Comparison of ENCODE assay signal across 19 cellular contexts in genomic region chr21:16315223-16315622, GRCh38.
DNase-seq lines count a peak whose midpoint lies in the region; TF ChIP-seq lines count a peak whose summit lies in the region.
"Had no signal": no experiment of that assay in that cellular context is flagged by ENCODE, and none has a peak within 500 bp of the region (broad histone marks: within the 10 kb centered on the region; RNA-seq: fewer than 3 reads in every experiment).

No MANE protein-coding gene starts in this region.

- WGBS in prostate gland = 98% methylated on average over 1 of the region's 1 CpG

- H4K20me1 ChIP-seq in Karpas-422 (ENCODE audit: insufficient read depth, low read depth, low read length) = no peaks in the 10 kb centered on the region
- H4K20me1 ChIP-seq: BLaER1 had no signal

- H3K27ac ChIP-seq in uterus (peak overlapping the region; percentile 86 to 96), prostate gland (no peak overlapping the region), Karpas-422 (ENCODE audit: low read length) (no peak overlapping the region)
- H3K27ac ChIP-seq: BLaER1 had no signal

- no peak overlapping the region for H3K4me2 ChIP-seq in Karpas-422 (ENCODE audit: low read depth, low read length, poor library complexity, severe bottlenecking)
- H3K4me2 ChIP-seq: BLaER1 had no signal

- no peaks in the 10 kb centered on the region for H3K27me3 ChIP-seq in uterus
- no peaks in the 10 kb centered on the region for H3K27me3 ChIP-seq in prostate gland (replicated peaks; ENCODE audit: insufficient read depth)
- H3K27me3 ChIP-seq in Karpas-422 (ENCODE audit: low read length) = no peaks in the 10 kb centered on the region
- H3K27me3 ChIP-seq: BE2C, BLaER1 had no signal

- H3K9me3 ChIP-seq in uterus = no peaks in the 10 kb centered on the region
- no peaks in the 10 kb centered on the region for H3K9me3 ChIP-seq in prostate gland
- no peaks in the 10 kb centered on the region for H3K9me3 ChIP-seq in Karpas-422 (ENCODE audit: low read length)
- H3K9me3 ChIP-seq: BE2C, BLaER1 had no signal

- H3K4me1 Mint-ChIP-seq in mesothelial cell of epicardium = peaks cover 28% of the 10 kb centered on the region
- H3K4me1 Mint-ChIP-seq in osteocyte (ENCODE audit: unreplicated experiment) = peaks cover 40% of the 10 kb centered on the region
- H3K4me1 Mint-ChIP-seq: CD14-positive monocyte; CD4-positive, CD25-positive, alpha-beta regulatory T cell; CD8-positive, alpha-beta memory T cell had no signal

- H3K4me3 Mint-ChIP-seq in mesothelial cell of epicardium (no peak overlapping the region), osteocyte (ENCODE audit: unreplicated experiment) (no peak overlapping the region)
- H3K4me3 Mint-ChIP-seq: CD14-positive monocyte; CD4-positive, alpha-beta memory T cell; CD4-positive, CD25-positive, alpha-beta regulatory T cell; CD8-positive, alpha-beta memory T cell had no signal

- H3K9me3 Mint-ChIP-seq in mesothelial cell of epicardium (no peaks in the 10 kb centered on the region), osteocyte (ENCODE audit: unreplicated experiment) (peaks cover 5% of the 10 kb centered on the region)
- H3K9me3 Mint-ChIP-seq: CD4-positive, alpha-beta memory T cell had no signal

- H3K79me2 ChIP-seq in Karpas-422 (ENCODE audit: low read length) = no peaks in the 10 kb centered on the region

- no peak for TF ChIP-seq POLR2A in uterus (IDR thresholded peaks at IDR 0.05)
- no peak for TF ChIP-seq POLR2A in prostate gland (IDR thresholded peaks at IDR 0.05)

- no peaks in the 10 kb centered on the region for H3K36me3 ChIP-seq in uterus
- H3K36me3 ChIP-seq in prostate gland = no peaks in the 10 kb centered on the region
- no peaks in the 10 kb centered on the region for H3K36me3 ChIP-seq in Karpas-422 (ENCODE audit: insufficient read depth, low read length)
- H3K36me3 ChIP-seq: BE2C, BLaER1 had no signal

- H3K36me3 Mint-ChIP-seq in mesothelial cell of epicardium (peaks cover 11% of the 10 kb centered on the region), osteocyte (ENCODE audit: unreplicated experiment) (peaks cover 14% of the 10 kb centered on the region)
- H3K36me3 Mint-ChIP-seq: CD14-positive monocyte; CD4-positive, alpha-beta memory T cell; CD4-positive, CD25-positive, alpha-beta regulatory T cell; CD8-positive, alpha-beta memory T cell had no signal

- no peaks in the 10 kb centered on the region for H3K27me3 Mint-ChIP-seq in mesothelial cell of epicardium (ENCODE audit: low read depth)
- H3K27me3 Mint-ChIP-seq in osteocyte (ENCODE audit: unreplicated experiment) = no peaks in the 10 kb centered on the region
- H3K27me3 Mint-ChIP-seq: CD4-positive, alpha-beta memory T cell; CD8-positive, alpha-beta memory T cell had no signal

- TF ChIP-seq CTCF in mesothelial cell of epicardium (IDR thresholded peaks at IDR 0.05; ENCODE audit: unreplicated experiment) (no peak), osteocyte (IDR thresholded peaks at IDR 0.05) (no peak), uterus (IDR thresholded peaks at IDR 0.05) (no peak), prostate gland (IDR thresholded peaks at IDR 0.05) (no peak)

- H3K4me3 ChIP-seq in uterus (no peak overlapping the region), prostate gland (no peak overlapping the region), Karpas-422 (ENCODE audit: low read length) (no peak overlapping the region)
- H3K4me3 ChIP-seq: BLaER1 had no signal

- DNase-seq in mesothelial cell of epicardium (ENCODE audit: low spot score in 2 of 2, unreplicated experiment in 2 of 2) = no peak
- DNase-seq in osteocyte (ENCODE audit: extremely low spot score, unreplicated experiment) = no peak
- DNase-seq in uterus = no peak
- DNase-seq in cerebellum (ENCODE audit: low spot score) = no peak
- no peak for DNase-seq in prostate gland (ENCODE audit: low spot score)
- DNase-seq in Karpas-422 = no peak
- DNase-seq: 8988T; ACHN; BE2C; C1 segment of cervical spinal cord; CD4-positive, alpha-beta memory T cell; CD4-positive, CD25-positive, alpha-beta regulatory T cell; CD8-positive, alpha-beta memory T cell; COR-L47; DMS 273 treated with DMSO at 0.1 percent for 48 hours; DMS79 treated with DMSO at 0.1 percent for 48 hours; GF-D8 had no signal

- H3K9me2 ChIP-seq in Karpas-422 (replicated peaks; ENCODE audit: insufficient read depth, low read length) = no peaks in the 10 kb centered on the region

- H3K27ac Mint-ChIP-seq in mesothelial cell of epicardium (peak overlapping the region; percentile 4), osteocyte (ENCODE audit: unreplicated experiment) (peak overlapping the region; percentile 55)
- H3K27ac Mint-ChIP-seq: CD14-positive monocyte; CD4-positive, alpha-beta memory T cell; CD4-positive, CD25-positive, alpha-beta regulatory T cell; CD8-positive, alpha-beta memory T cell had no signal

- intact Hi-C loops in uterus (cut with DNase I; ENCODE audit: low total_unique reads) (no loop called here), prostate gland (cut with DNase I) (no loop called here)

- H2AFZ ChIP-seq in Karpas-422 (ENCODE audit: low read length) = no peak overlapping the region

- H3K4me1 ChIP-seq in uterus (peaks cover 0 to 20% of the 10 kb centered on the region in 2 donors), prostate gland (replicated peaks) (no peaks in the 10 kb centered on the region), Karpas-422 (ENCODE audit: low read length) (no peaks in the 10 kb centered on the region)
- H3K4me1 ChIP-seq: BE2C, BLaER1 had no signal

- H3K9ac ChIP-seq in Karpas-422 (ENCODE audit: low read length) = no peak overlapping the region
- H3K9ac ChIP-seq: BLaER1 had no signal

Comparison
In these comparisons a context has a peak if more than half of its experiments do, and no peak if none do; other contexts are left out.
1. H3K27ac ChIP-seq: peak in uterus (2 of 2); none in prostate gland (0 of 2) and Karpas-422 (single experiment).